ENCODE assay signal across 9 cellular contexts in genomic region chr13:98033277-98034247, GRCh38.
DNase-seq lines count a peak whose midpoint lies in the region; ATAC-seq and TF ChIP-seq lines count a peak whose summit lies in the region.
"Had no signal": no experiment of that assay in that cellular context is flagged by ENCODE, and none has a peak within 500 bp of the region (broad histone marks: within the 10 kb centered on the region; RNA-seq: fewer than 3 reads in every experiment).

No MANE protein-coding gene starts in this region.

- intact Hi-C loops in natural killer cell (cut with micrococcal nuclease), result no loop called here

- no peaks in the 10 kb centered on the region for H4K20me1 ChIP-seq in neural cell (ENCODE audit: insufficient read depth)

- ATAC-seq in natural killer cell, result no peak
- no peak for ATAC-seq in HG03025 (IDR thresholded peaks at IDR 0.05; ENCODE audit: low FRiP score, unreplicated experiment)
- ATAC-seq in stimulated activated effector memory CD8-positive, alpha-beta T cell treated with anti-CD3 and anti-CD28 coated beads, Interleukin-12 subunit alpha, Interleukin-12 subunit beta, amount 100 ng/mL, for 72 hours, result no peak
- ATAC-seq in HG03439 (IDR thresholded peaks at IDR 0.05; ENCODE audit: unreplicated experiment), result no peak

- H3K9me3 Mint-ChIP-seq in chondrocyte (ENCODE audit: low read depth), result no peaks in the 10 kb centered on the region
- no peaks in the 10 kb centered on the region for H3K9me3 Mint-ChIP-seq in natural killer cell
- no peaks in the 10 kb centered on the region for H3K9me3 Mint-ChIP-seq in stimulated activated effector memory CD8-positive, alpha-beta T cell treated with anti-CD3 and anti-CD28 coated beads, Interleukin-12 subunit alpha, Interleukin-12 subunit beta, amount 100 ng/mL, for 72 hours

- H3F3A ChIP-seq in neural cell (ENCODE audit: insufficient read depth, low read length, poor library complexity, severe bottlenecking), result no peaks in the 10 kb centered on the region

- no peak for TF ChIP-seq EP300 in neural cell (conservative IDR thresholded peaks at IDR 0.05; ENCODE audit: poor library complexity, severe bottlenecking)

- no peaks in the 10 kb centered on the region for H3K27me3 ChIP-seq in neural cell (ENCODE audit: insufficient read depth, low read depth, low read length)

- H3K4me1 Mint-ChIP-seq in chondrocyte (ENCODE audit: low read depth) (peaks cover 14% of the 10 kb centered on the region), natural killer cell (no peaks in the 10 kb centered on the region)
- H3K4me1 Mint-ChIP-seq in stimulated activated effector memory CD8-positive, alpha-beta T cell treated with anti-CD3 and anti-CD28 coated beads, Interleukin-12 subunit alpha, Interleukin-12 subunit beta, amount 100 ng/mL, for 72 hours, result no peaks in the 10 kb centered on the region

- H3K9me3 ChIP-seq in neural cell (ENCODE audit: low read length), result no peaks in the 10 kb centered on the region

- no peak overlapping the region for H3K4me2 ChIP-seq in neural cell (ENCODE audit: low read length)

- TF ChIP-seq CTCF in chondrocyte (IDR thresholded peaks at IDR 0.05) (peak; percentile 85), neural cell (IDR thresholded peaks at IDR 0.05; ENCODE audit: poor library complexity, severe bottlenecking) (peak; percentile 40), natural killer cell (IDR thresholded peaks at IDR 0.05) (no peak)

- no peak overlapping the region for H3K9ac ChIP-seq in neural cell (ENCODE audit: low read length)

- peak; percentile 55 for TF ChIP-seq RAD21 in neural cell (conservative IDR thresholded peaks at IDR 0.05)

- H3K27ac Mint-ChIP-seq in chondrocyte (ENCODE audit: unreplicated experiment), result no peak overlapping the region
- no peak overlapping the region for H3K27ac Mint-ChIP-seq in natural killer cell
- no peak overlapping the region for H3K27ac Mint-ChIP-seq in stimulated activated effector memory CD8-positive, alpha-beta T cell treated with anti-CD3 and anti-CD28 coated beads, Interleukin-12 subunit alpha, Interleukin-12 subunit beta, amount 100 ng/mL, for 72 hours
- H3K27ac Mint-ChIP-seq: activated naive CD8-positive, alpha-beta T cell had no signal

- no peak overlapping the region for H3K4me3 Mint-ChIP-seq in chondrocyte (ENCODE audit: unreplicated experiment)
- no peak overlapping the region for H3K4me3 Mint-ChIP-seq in natural killer cell
- no peak overlapping the region for H3K4me3 Mint-ChIP-seq in stimulated activated effector memory CD8-positive, alpha-beta T cell treated with anti-CD3 and anti-CD28 coated beads, Interleukin-12 subunit alpha, Interleukin-12 subunit beta, amount 100 ng/mL, for 72 hours
- H3K4me3 Mint-ChIP-seq: activated naive CD8-positive, alpha-beta T cell had no signal

- no peak overlapping the region for H2AFZ ChIP-seq in neural cell (ENCODE audit: low read depth, low read length)

- no peaks in the 10 kb centered on the region for H3K36me3 ChIP-seq in neural cell (ENCODE audit: insufficient read depth, low read length)

- no peaks in the 10 kb centered on the region for H3K9me2 ChIP-seq in neural cell (ENCODE audit: insufficient read depth, low read length)

- DNase-seq in DMS79 treated with DMSO at 0.1 percent for 48 hours (lab: John Stamatoyannopoulos, UW), result peak; percentile 44
- peak; percentile 26 for DNase-seq in NCI-H1694 (lab: John Stamatoyannopoulos, UW)
- DNase-seq in chondrocyte (ENCODE audit: low spot score), result no peak
- DNase-seq in natural killer cell, result no peak
- DNase-seq in stimulated activated effector memory CD8-positive, alpha-beta T cell treated with anti-CD3 and anti-CD28 coated beads, Interleukin-12 subunit alpha, Interleukin-12 subunit beta, amount 100 ng/mL, for 72 hours (ENCODE audit: low spot score in 2 of 2), result no peak

- H3K4me3 ChIP-seq in neural cell (ENCODE audit: low read length), result no peak overlapping the region

- no peaks in the 10 kb centered on the region for H3K79me2 ChIP-seq in neural cell (replicated peaks; ENCODE audit: insufficient read depth, low read length)

- H3K36me3 Mint-ChIP-seq in chondrocyte (ENCODE audit: low read depth) (no peaks in the 10 kb centered on the region), natural killer cell (no peaks in the 10 kb centered on the region)
- H3K36me3 Mint-ChIP-seq in stimulated activated effector memory CD8-positive, alpha-beta T cell treated with anti-CD3 and anti-CD28 coated beads, Interleukin-12 subunit alpha, Interleukin-12 subunit beta, amount 100 ng/mL, for 72 hours, result no peaks in the 10 kb centered on the region
- H3K36me3 Mint-ChIP-seq: activated naive CD8-positive, alpha-beta T cell had no signal

- no peaks in the 10 kb centered on the region for H3K27me3 Mint-ChIP-seq in chondrocyte (ENCODE audit: low read depth)
- no peaks in the 10 kb centered on the region for H3K27me3 Mint-ChIP-seq in natural killer cell (ENCODE audit: low read depth in 2 of 2)
- H3K27me3 Mint-ChIP-seq: activated naive CD8-positive, alpha-beta T cell had no signal

- no peak overlapping the region for H3K27ac ChIP-seq in neural cell (ENCODE audit: low read length)

TF ChIP-seq in neural cell, 6 proteins besides CTCF, POLR2A, EP300 and RAD21:
- peak; percentile 28 for TF ChIP-seq SMC3 (conservative IDR thresholded peaks at IDR 0.05; ENCODE audit: poor library complexity)
- no peak for TF ChIP-seq TAF1 (IDR thresholded peaks at IDR 0.05; ENCODE audit: low read depth)
TF ChIP-seq in neural cell: peak in this region for 1.

Comparison
In these comparisons a context has a peak if more than half of its experiments do, and no peak if none do; other contexts are left out.
1. DNase-seq: peak in DMS79 treated with DMSO at 0.1 percent for 48 hours (single experiment) and NCI-H1694 (single experiment); none in chondrocyte (single experiment), natural killer cell (single experiment) and stimulated activated effector memory CD8-positive, alpha-beta T cell treated with anti-CD3 and anti-CD28 coated beads, Interleukin-12 subunit alpha, Interleukin-12 subunit beta, amount 100 ng/mL, for 72 hours (0 of 2).